8 cellular contexts compared by ENCODE assay signal in the genomic region with DNA sequence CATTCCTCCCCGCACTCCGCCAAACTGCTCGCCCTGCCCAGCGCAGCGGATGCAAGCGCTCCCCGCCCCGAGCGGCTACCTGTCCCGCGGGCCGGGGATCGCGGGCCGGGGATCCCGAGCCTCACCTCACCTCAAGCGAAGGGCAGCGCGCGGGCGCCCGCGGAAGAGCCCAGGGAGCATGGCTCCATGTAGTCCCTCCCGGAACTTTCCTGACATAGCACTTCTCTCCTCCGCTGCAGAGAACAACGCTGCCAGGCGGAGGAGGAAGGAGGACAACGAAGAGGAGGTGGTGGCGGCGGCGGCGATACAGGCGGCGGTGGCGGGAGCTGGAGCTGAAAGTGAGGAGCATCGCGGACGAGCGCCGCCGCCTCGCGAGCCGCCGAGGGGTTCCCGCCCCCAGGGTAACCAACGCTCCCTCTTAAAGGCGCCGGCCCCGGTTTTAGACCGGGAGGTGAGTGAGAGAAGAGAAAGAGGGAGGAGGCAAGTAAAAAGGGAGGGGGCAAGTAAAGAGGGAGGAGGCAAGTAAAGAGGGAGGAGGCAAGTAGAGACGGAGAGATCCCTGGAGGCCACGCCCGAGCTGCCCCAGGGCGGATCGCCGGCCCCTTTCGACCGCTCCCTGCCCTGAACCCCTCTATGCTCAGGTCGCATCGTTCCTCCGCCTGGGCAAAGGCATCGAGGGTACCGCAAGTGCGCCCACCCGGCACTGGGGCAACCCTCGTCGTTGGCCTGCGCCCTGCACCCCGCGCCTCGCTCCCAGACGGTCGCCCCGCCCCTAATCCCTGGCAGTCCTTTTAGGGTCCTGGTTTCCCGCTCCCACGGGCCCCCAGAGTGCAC. TPM values are rescaled to one million over a fixed set of nuclear protein-coding genes. Genes with fewer than 3 reads are reported as not detected.
DNase-seq lines count a peak whose midpoint lies in the region; ATAC-seq and TF ChIP-seq lines count a peak whose summit lies in the region.

A gene with protein sequence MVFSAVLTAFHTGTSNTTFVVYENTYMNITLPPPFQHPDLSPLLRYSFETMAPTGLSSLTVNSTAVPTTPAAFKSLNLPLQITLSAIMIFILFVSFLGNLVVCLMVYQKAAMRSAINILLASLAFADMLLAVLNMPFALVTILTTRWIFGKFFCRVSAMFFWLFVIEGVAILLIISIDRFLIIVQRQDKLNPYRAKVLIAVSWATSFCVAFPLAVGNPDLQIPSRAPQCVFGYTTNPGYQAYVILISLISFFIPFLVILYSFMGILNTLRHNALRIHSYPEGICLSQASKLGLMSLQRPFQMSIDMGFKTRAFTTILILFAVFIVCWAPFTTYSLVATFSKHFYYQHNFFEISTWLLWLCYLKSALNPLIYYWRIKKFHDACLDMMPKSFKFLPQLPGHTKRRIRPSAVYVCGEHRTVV (minus strand): TSS at position 340 of the 834 bp plus-strand sequence. CDS start 37,746 bp downstream, outside the sequence.

- H3K27ac Mint-ChIP-seq in naive B cell: peak within 1 kb of the TSS in 2 of 6 donors; percentile 63 to 78
- peak within 1 kb of the TSS; percentile 38 for H3K27ac Mint-ChIP-seq in stimulated activated memory B cell treated with anti-CD40 and anti-IgM and Interleukin-4, amounts not matched to agents 10 μg/mL and 1 μg/mL and 100 μg/mL, for 72 hours

- ATAC-seq in GM19397 (IDR thresholded peaks at IDR 0.05; ENCODE audit: unreplicated experiment) (peak; percentile 93), HG03521 (IDR thresholded peaks at IDR 0.05; ENCODE audit: unreplicated experiment) (peak; percentile 89), naive B cell (ENCODE audit: low read depth in 2 of 2) (peak; percentile 76 to 77)
- ATAC-seq in stimulated activated memory B cell treated with anti-CD40 and anti-IgM and Interleukin-4, amounts not matched to agents 10 μg/mL and 1 μg/mL and 100 μg/mL, for 72 hours: peak; percentile 91

- WGBS in esophagus squamous epithelium, 2 donors: 2% methylated on average over 31 to 45 of the region's 77 CpGs

- peaks cover 0 to 15% (median 0%) of the 10 kb centered on the region in 4 donors for H3K27me3 ChIP-seq in esophagus squamous epithelium

- H3K27me3 Mint-ChIP-seq in naive B cell: peaks cover 42 to 62% (median 44%) of the 10 kb centered on the region in 3 donors
- H3K27me3 Mint-ChIP-seq in stimulated activated memory B cell treated with anti-CD40 and anti-IgM and Interleukin-4, amounts not matched to agents 10 μg/mL and 1 μg/mL and 100 μg/mL, for 72 hours: peaks cover 14% of the 10 kb centered on the region

- H3K9me3 Mint-ChIP-seq in naive B cell: no peaks in the 10 kb centered on the region
- no peaks in the 10 kb centered on the region for H3K9me3 Mint-ChIP-seq in stimulated activated memory B cell treated with anti-CD40 and anti-IgM and Interleukin-4, amounts not matched to agents 10 μg/mL and 1 μg/mL and 100 μg/mL, for 72 hours

- intact Hi-C loops in esophagus squamous epithelium (cut with DNase I): no loop called here

- DNase-seq in COLO668 (lab: John Stamatoyannopoulos, UW; ENCODE audit: unreplicated experiment): peak; percentile 80
- peak; percentile 14 for DNase-seq in NOMO-1 treated with dmso at 0.1 percent for 144 hours (lab: John Stamatoyannopoulos, UW; ENCODE audit: unreplicated experiment)
- peak; percentile 64 for DNase-seq in activated T-cell treated with anti-CD3 and anti-CD28 coated beads for 48 hours (ENCODE audit: low read depth)
- DNase-seq in esophagus squamous epithelium (lab: John Stamatoyannopoulos, UW): no peak
- peak; percentile 36 for DNase-seq in naive B cell

- TF ChIP-seq CTCF in esophagus squamous epithelium (IDR thresholded peaks at IDR 0.05): no peak

- peak within 1 kb of the TSS; percentile 50 to 84 (median 70) for H3K4me3 ChIP-seq in esophagus squamous epithelium

- no peaks in the 10 kb centered on the region for H3K9me3 ChIP-seq in esophagus squamous epithelium

- no peaks in the 10 kb centered on the region for H3K36me3 Mint-ChIP-seq in naive B cell
- no peaks in the 10 kb centered on the region for H3K36me3 Mint-ChIP-seq in stimulated activated memory B cell treated with anti-CD40 and anti-IgM and Interleukin-4, amounts not matched to agents 10 μg/mL and 1 μg/mL and 100 μg/mL, for 72 hours

- TF ChIP-seq POLR2A in esophagus squamous epithelium (IDR thresholded peaks at IDR 0.05): peak in 1 of 4 donors; percentile 56

- peak within 1 kb of the TSS; percentile 86 to 95 (median 92) for H3K4me3 Mint-ChIP-seq in naive B cell
- H3K4me3 Mint-ChIP-seq in stimulated activated memory B cell treated with anti-CD40 and anti-IgM and Interleukin-4, amounts not matched to agents 10 μg/mL and 1 μg/mL and 100 μg/mL, for 72 hours: peak within 1 kb of the TSS; percentile 82

- H3K4me1 Mint-ChIP-seq in naive B cell: peaks cover 16 to 22% (median 17%) of the 10 kb centered on the region in 3 donors
- H3K4me1 Mint-ChIP-seq in stimulated activated memory B cell treated with anti-CD40 and anti-IgM and Interleukin-4, amounts not matched to agents 10 μg/mL and 1 μg/mL and 100 μg/mL, for 72 hours: peaks cover 23% of the 10 kb centered on the region

- no peaks in the 10 kb centered on the region for H3K36me3 ChIP-seq in esophagus squamous epithelium

- peaks cover 3 to 23% (median 6%) of the 10 kb centered on the region in 3 donors for H3K4me1 ChIP-seq in esophagus squamous epithelium

- peak within 1 kb of the TSS; percentile 46 to 70 (median 56) for H3K27ac ChIP-seq in esophagus squamous epithelium

RNA-seq across cellular contexts. Expression of the gene that starts here (rescaled TPM):
- under 1 TPM; 0.11 to 0.95 (median 0.80) TPM for total RNA-seq in esophagus squamous epithelium
- not detected for polyA plus RNA-seq in naive B cell (ENCODE audit: low read depth in 6 of 6)

Comparison
In these comparisons a context has a peak if more than half of its experiments do, and no peak if none do; other contexts are left out.
1. Peak in DNase-seq and ATAC-seq in naive B cell; RNA of the gene not detected or under 1 TPM.